Comparison of ENCODE assay signal across 14 cellular contexts in the genomic region with DNA sequence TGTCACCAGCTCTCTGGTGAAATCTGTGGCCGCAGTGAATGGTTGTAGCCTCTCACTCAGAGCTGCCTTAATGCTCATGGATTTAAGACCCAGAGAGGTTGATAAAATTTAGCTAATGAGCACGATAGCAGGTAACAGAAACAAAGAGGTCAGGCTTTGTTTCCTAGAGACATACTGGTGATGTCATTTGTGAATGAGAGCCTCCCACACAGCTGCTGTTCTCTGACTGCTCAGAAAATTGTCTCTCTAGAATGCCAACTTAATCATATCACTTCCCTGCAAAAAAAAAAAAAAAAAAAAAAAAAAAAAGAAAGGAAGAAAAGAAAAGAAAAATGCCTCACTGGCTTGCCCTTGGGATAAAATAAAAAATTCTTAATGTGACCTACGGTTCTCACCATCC.
DNase-seq lines count a peak whose midpoint lies in the region; ATAC-seq and TF ChIP-seq lines count a peak whose summit lies in the region.
"Had no signal": no experiment of that assay in that cellular context is flagged by ENCODE, and none has a peak within 500 bp of the region (broad histone marks: within the 10 kb centered on the region; RNA-seq: fewer than 3 reads in every experiment).

No MANE protein-coding gene starts in this region.

- no peak overlapping the region for H3K4me3 ChIP-seq in left lung
- H3K4me3 ChIP-seq: breast epithelium, dorsolateral prefrontal cortex had no signal

- ATAC-seq in left lung (peak; percentile 34), HG03039 (IDR thresholded peaks at IDR 0.05; ENCODE audit: unreplicated experiment) (no peak), GM19324 (IDR thresholded peaks at IDR 0.05; ENCODE audit: low FRiP score, unreplicated experiment) (no peak)
- ATAC-seq: activated naive CD8-positive, alpha-beta T cell treated with anti-CD3 and anti-CD28 coated beads, Interleukin-2, amount 50 U/mL, for 24 hours had no signal

- intact Hi-C loops in left lung (cut with DNase I), result no loop called here
- intact Hi-C loops in activated naive CD4-positive, alpha-beta T cell treated with anti-CD3 and anti-CD28 coated beads for 36 hours (cut with micrococcal nuclease), result no loop called here

- H3K27me3 Mint-ChIP-seq in activated naive CD4-positive, alpha-beta T cell treated with anti-CD3 and anti-CD28 coated beads for 36 hours (ENCODE audit: low read depth), result no peaks in the 10 kb centered on the region
- H3K27me3 Mint-ChIP-seq: activated naive CD8-positive, alpha-beta T cell treated with anti-CD3 and anti-CD28 coated beads, Interleukin-2, amount 50 U/mL, for 24 hours; CD4-positive, CD25-positive, alpha-beta regulatory T cell had no signal

- no peaks in the 10 kb centered on the region for H3K4me1 Mint-ChIP-seq in activated naive CD4-positive, alpha-beta T cell treated with anti-CD3 and anti-CD28 coated beads for 36 hours (ENCODE audit: low read depth)
- H3K4me1 Mint-ChIP-seq: activated naive CD8-positive, alpha-beta T cell treated with anti-CD3 and anti-CD28 coated beads, Interleukin-2, amount 50 U/mL, for 24 hours; CD4-positive, CD25-positive, alpha-beta regulatory T cell had no signal

- H3K4me3 Mint-ChIP-seq in activated naive CD4-positive, alpha-beta T cell treated with anti-CD3 and anti-CD28 coated beads for 36 hours, result no peak overlapping the region
- H3K4me3 Mint-ChIP-seq: activated naive CD8-positive, alpha-beta T cell treated with anti-CD3 and anti-CD28 coated beads, Interleukin-2, amount 50 U/mL, for 24 hours; activated T-helper 1 cell treated with anti-CD3 and anti-CD28 coated beads, Interleukin-12 subunit alpha, Interleukin-12 subunit beta, Interleukin-2, Interleukin-4 antibody, amounts not matched to agents 30 ng/mL and 10 ng/mL and 1 ng/mL, durations not matched to agents 14 hours and 24 hours and 36 hours; CD4-positive, CD25-positive, alpha-beta regulatory T cell had no signal

- no peaks in the 10 kb centered on the region for H3K36me3 Mint-ChIP-seq in activated naive CD4-positive, alpha-beta T cell treated with anti-CD3 and anti-CD28 coated beads for 36 hours (ENCODE audit: low read depth)
- H3K36me3 Mint-ChIP-seq: CD4-positive, CD25-positive, alpha-beta regulatory T cell had no signal

- no peaks in the 10 kb centered on the region for H3K4me1 ChIP-seq in left lung
- H3K4me1 ChIP-seq: breast epithelium had no signal

- CTCF ChIA-PET in activated naive CD4-positive, alpha-beta T cell treated with anti-CD3 and anti-CD28 coated beads for 36 hours (lab: Charles Lee), result no interaction called here

- no peaks in the 10 kb centered on the region for H3K9me3 ChIP-seq in left lung
- H3K9me3 ChIP-seq: breast epithelium had no signal

- no peaks in the 10 kb centered on the region for H3K27me3 ChIP-seq in left lung
- H3K27me3 ChIP-seq: breast epithelium, dorsolateral prefrontal cortex had no signal

- TF ChIP-seq CTCF in left lung (IDR thresholded peaks at IDR 0.05), result no peak

- DNase-seq in Ammon's horn (ENCODE audit: low spot score), result peak; percentile 32
- peak; percentile 78 for DNase-seq in NCI-H1694 treated with DMSO at 0.1 percent for 48 hours (lab: John Stamatoyannopoulos, UW)
- peak; percentile 1 for DNase-seq in OCI-M1 (lab: John Stamatoyannopoulos, UW)
- no peak for DNase-seq in left lung
- DNase-seq in activated naive CD4-positive, alpha-beta T cell treated with anti-CD3 and anti-CD28 coated beads for 36 hours, result no peak
- no peak for DNase-seq in NCI-H2081 (lab: John Stamatoyannopoulos, UW)
- DNase-seq: activated naive CD8-positive, alpha-beta T cell treated with anti-CD3 and anti-CD28 coated beads, Interleukin-2, amount 50 U/mL, for 24 hours; CD4-positive, CD25-positive, alpha-beta regulatory T cell; NCI-H1930 had no signal

- no peak overlapping the region for H3K27ac Mint-ChIP-seq in activated naive CD4-positive, alpha-beta T cell treated with anti-CD3 and anti-CD28 coated beads for 36 hours
- H3K27ac Mint-ChIP-seq: activated naive CD8-positive, alpha-beta T cell treated with anti-CD3 and anti-CD28 coated beads, Interleukin-2, amount 50 U/mL, for 24 hours; activated T-helper 1 cell treated with anti-CD3 and anti-CD28 coated beads, Interleukin-12 subunit alpha, Interleukin-12 subunit beta, Interleukin-2, Interleukin-4 antibody, amounts not matched to agents 30 ng/mL and 10 ng/mL and 1 ng/mL, durations not matched to agents 14 hours and 24 hours and 36 hours; CD4-positive, CD25-positive, alpha-beta regulatory T cell had no signal

- no peak overlapping the region for H3K27ac ChIP-seq in left lung

- no peaks in the 10 kb centered on the region for H3K36me3 ChIP-seq in left lung
- H3K36me3 ChIP-seq: breast epithelium had no signal

- H3K9me3 Mint-ChIP-seq in activated naive CD4-positive, alpha-beta T cell treated with anti-CD3 and anti-CD28 coated beads for 36 hours, result no peaks in the 10 kb centered on the region
- H3K9me3 Mint-ChIP-seq: activated naive CD8-positive, alpha-beta T cell treated with anti-CD3 and anti-CD28 coated beads, Interleukin-2, amount 50 U/mL, for 24 hours; activated T-helper 1 cell treated with anti-CD3 and anti-CD28 coated beads, Interleukin-12 subunit alpha, Interleukin-12 subunit beta, Interleukin-2, Interleukin-4 antibody, amounts not matched to agents 30 ng/mL and 10 ng/mL and 1 ng/mL, durations not matched to agents 14 hours and 24 hours and 36 hours had no signal

Comparison
In these comparisons a context has a peak if more than half of its experiments do, and no peak if none do; other contexts are left out.
1. DNase-seq: peak in Ammon's horn (single experiment), NCI-H1694 treated with DMSO at 0.1 percent for 48 hours (single experiment) and OCI-M1 (single experiment); none in left lung (0 of 2), activated naive CD4-positive, alpha-beta T cell treated with anti-CD3 and anti-CD28 coated beads for 36 hours (single experiment) and NCI-H2081 (0 of 2).